In genomic region chr5:168877132-168877895, GRCh38 we compare ENCODE assay signal across 14 cellular contexts.
DNase-seq lines count a peak whose midpoint lies in the region; ATAC-seq and TF ChIP-seq lines count a peak whose summit lies in the region.
"Had no signal": no experiment of that assay in that cellular context is flagged by ENCODE, and none has a peak within 500 bp of the region (broad histone marks: within the 10 kb centered on the region; RNA-seq: fewer than 3 reads in every experiment).

No MANE protein-coding gene starts in this region.

- TF ChIP-seq CTCF in right atrium auricular region (IDR thresholded peaks at IDR 0.05) (no peak), thyroid gland (IDR thresholded peaks at IDR 0.05) (no peak)

- H3K4me3 ChIP-seq in right atrium auricular region (no peak overlapping the region), thyroid gland (replicated peaks in 1 of 3) (no peak overlapping the region)
- H3K4me3 ChIP-seq: SJSA1 had no signal

- no peak overlapping the region for H3K27ac ChIP-seq in right atrium auricular region
- H3K27ac ChIP-seq in thyroid gland, result peak overlapping the region in 2 of 3 donors; percentile 27 to 37
- H3K27ac ChIP-seq: neutrophil, SJSA1 had no signal

- intact Hi-C loops in left cardiac atrium (cut with DNase I), result loop anchor here in 1 of 2 donors (5.0 kb wide), 1 partner anchor 140 kb away; no protein-coding TSS in a partner anchor
- intact Hi-C loops in thyroid gland (cut with DNase I), result no loop called here

- H3K36me3 ChIP-seq in right atrium auricular region, result no peaks in the 10 kb centered on the region
- H3K36me3 ChIP-seq in thyroid gland, result no peaks in the 10 kb centered on the region
- H3K36me3 ChIP-seq: neutrophil had no signal

- TF ChIP-seq POLR2A in erythroblast (IDR thresholded peaks at IDR 0.05; ENCODE audit: low read length) (peak; percentile 74), thyroid gland (IDR thresholded peaks at IDR 0.05) (no peak)

- H3K4me1 ChIP-seq in right atrium auricular region, result peaks cover 0 to 29% of the 10 kb centered on the region in 2 donors
- peaks cover 43 to 44% of the 10 kb centered on the region in 2 donors for H3K4me1 ChIP-seq in thyroid gland

- no peaks in the 10 kb centered on the region for H3K9me3 ChIP-seq in right atrium auricular region
- no peaks in the 10 kb centered on the region for H3K9me3 ChIP-seq in thyroid gland
- H3K9me3 ChIP-seq: neutrophil, SJSA1 had no signal

- DNase-seq in left cardiac atrium (peak; percentile 30), right atrium auricular region (ENCODE audit: low spot score) (no peak), NCI-H510A treated with DMSO at 0.1 percent for 48 hours (lab: John Stamatoyannopoulos, UW) (peak; percentile 9), erythroblast (lab: John Stamatoyannopoulos, UW) (peak; percentile 92 to 95), thyroid gland (peak; percentile 49 to 73), SIG-M5 (lab: John Stamatoyannopoulos, UW) (no peak)
- DNase-seq: activated CD4-positive, alpha-beta T cell treated with anti-CD3 and anti-CD28 coated beads, Interleukin-2, amount 50 U/mL, for 1 hour; caudate nucleus; IMR-90; NCI-H1930 had no signal

- H3K27me3 ChIP-seq in right atrium auricular region, result no peaks in the 10 kb centered on the region
- no peaks in the 10 kb centered on the region for H3K27me3 ChIP-seq in thyroid gland
- H3K27me3 ChIP-seq: SJSA1 had no signal

- WGBS in thyroid gland, 2 donors, result 24 to 30% methylated on average over 11 of the region's 11 CpGs

- peak in 1 of 2 donors; percentile 28 for ATAC-seq in left cardiac atrium
- no peak for ATAC-seq in HG03571 (IDR thresholded peaks at IDR 0.05; ENCODE audit: unreplicated experiment)
- ATAC-seq in GM18861 (IDR thresholded peaks at IDR 0.05; ENCODE audit: unreplicated experiment), result no peak

Comparison
In these comparisons a context has a peak if more than half of its experiments do, and no peak if none do; other contexts are left out.
1. DNase-seq: peak in left cardiac atrium (single experiment), NCI-H510A treated with DMSO at 0.1 percent for 48 hours (single experiment), erythroblast (2 of 2) and thyroid gland (2 of 2); none in right atrium auricular region (single experiment) and SIG-M5 (single experiment).
2. H3K27ac ChIP-seq: peak in thyroid gland (2 of 3); none in right atrium auricular region (0 of 2).